9 cellular contexts compared by ENCODE assay signal in genomic region chr5:74864823-74865222, GRCh38. TPM values are rescaled to one million over a fixed set of nuclear protein-coding genes. Genes with fewer than 3 reads are reported as not detected.
A peak's percentile ranks its signal among the peaks of the same experiment; 100 is the strongest.
DNase-seq lines count a peak whose midpoint lies in the region; ATAC-seq and TF ChIP-seq lines count a peak whose summit lies in the region.
"Had no signal": no experiment of that assay in that cellular context is flagged by ENCODE, and none has a peak within 500 bp of the region (broad histone marks: within the 10 kb centered on the region; RNA-seq: fewer than 3 reads in every experiment).

No MANE protein-coding gene starts in this region.

- ATAC-seq in HG03439 (IDR thresholded peaks at IDR 0.05; ENCODE audit: unreplicated experiment) = no peak

- no peaks in the 10 kb centered on the region for H3K9me3 Mint-ChIP-seq in activated naive CD4-positive, alpha-beta T cell treated with anti-CD3 and anti-CD28 coated beads for 36 hours
- no peaks in the 10 kb centered on the region for H3K9me3 Mint-ChIP-seq in activated T-helper 1 cell treated with anti-CD3 and anti-CD28 coated beads, Interleukin-12 subunit alpha, Interleukin-12 subunit beta, Interleukin-2, Interleukin-4 antibody, amounts not matched to agents 30 ng/mL and 10 ng/mL and 1 ng/mL, durations not matched to agents 14 hours and 24 hours and 36 hours

- TF ChIP-seq CTCF in thyroid gland (IDR thresholded peaks at IDR 0.05) = no peak

- intact Hi-C loops in activated naive CD4-positive, alpha-beta T cell treated with anti-CD3 and anti-CD28 coated beads for 36 hours (cut with micrococcal nuclease) = loop anchor here (1.0 to 5.0 kb wide), 3 partner anchors 179 to 647 kb away; partner anchors contain the start of genes CERT1, GCNT4 and POLK
- intact Hi-C loops in activated T-helper 1 cell treated with anti-CD3 and anti-CD28 coated beads, Interleukin-12 subunit alpha, Interleukin-12 subunit beta, Interleukin-2, Interleukin-4 antibody, amounts not matched to agents 30 ng/mL and 10 ng/mL and 1 ng/mL, durations not matched to agents 14 hours and 24 hours and 36 hours (cut with micrococcal nuclease) = loop anchor here (5.0 kb wide), 3 partner anchors 52 to 187 kb away; partner anchors contain the start of genes GCNT4 and HEXB
- intact Hi-C loops in thyroid gland (cut with DNase I) = no loop called here

- H3K27ac Mint-ChIP-seq in activated naive CD4-positive, alpha-beta T cell treated with anti-CD3 and anti-CD28 coated beads for 36 hours = peak overlapping the region; percentile 83
- H3K27ac Mint-ChIP-seq in activated T-helper 1 cell treated with anti-CD3 and anti-CD28 coated beads, Interleukin-12 subunit alpha, Interleukin-12 subunit beta, Interleukin-2, Interleukin-4 antibody, amounts not matched to agents 30 ng/mL and 10 ng/mL and 1 ng/mL, durations not matched to agents 14 hours and 24 hours and 36 hours = peak overlapping the region; percentile 76

- no peak overlapping the region for H3K27ac ChIP-seq in thyroid gland

- H3K27me3 Mint-ChIP-seq in activated naive CD4-positive, alpha-beta T cell treated with anti-CD3 and anti-CD28 coated beads for 36 hours (ENCODE audit: low read depth) = no peaks in the 10 kb centered on the region
- H3K27me3 Mint-ChIP-seq in activated T-helper 1 cell treated with anti-CD3 and anti-CD28 coated beads, Interleukin-12 subunit alpha, Interleukin-12 subunit beta, Interleukin-2, Interleukin-4 antibody, amounts not matched to agents 30 ng/mL and 10 ng/mL and 1 ng/mL, durations not matched to agents 14 hours and 24 hours and 36 hours (ENCODE audit: insufficient read depth) = peaks cover 25% of the 10 kb centered on the region

- no peaks in the 10 kb centered on the region for H3K4me1 ChIP-seq in thyroid gland

- H3K36me3 ChIP-seq in thyroid gland = no peaks in the 10 kb centered on the region

- H3K4me3 ChIP-seq in thyroid gland (replicated peaks in 1 of 3) = peak overlapping the region in 2 of 3 donors; percentile 72 to 86

- no peaks in the 10 kb centered on the region for H3K27me3 ChIP-seq in thyroid gland

- 68 to 70% methylated on average over 8 of the region's 8 CpGs for WGBS in thyroid gland, 2 donors

- CTCF ChIA-PET in activated naive CD4-positive, alpha-beta T cell treated with anti-CD3 and anti-CD28 coated beads for 36 hours (lab: Charles Lee) = no interaction called here

- no peak for DNase-seq in activated naive CD4-positive, alpha-beta T cell treated with anti-CD3 and anti-CD28 coated beads for 36 hours
- DNase-seq in activated naive CD4-positive, alpha-beta T cell treated with Interleukin-2 at 50 U/mL for 16 hours = no peak
- no peak for DNase-seq in activated T-helper 1 cell treated with anti-CD3 and anti-CD28 coated beads, Interleukin-12 subunit alpha, Interleukin-12 subunit beta, Interleukin-2, Interleukin-4 antibody, amounts not matched to agents 30 ng/mL and 10 ng/mL and 1 ng/mL, durations not matched to agents 14 hours and 24 hours and 36 hours (ENCODE audit: low spot score)
- DNase-seq in inferior parietal cortex (ENCODE audit: extremely low spot score) (peak; percentile 57), thyroid gland (no peak), DMS79 treated with DMSO at 0.1 percent for 48 hours (lab: John Stamatoyannopoulos, UW) (no peak), NCI-H2196 (lab: John Stamatoyannopoulos, UW; ENCODE audit: unreplicated experiment) (no peak)
- DNase-seq: NK-92 treated with Interleukin-12 subunit alpha and Interleukin-12 subunit beta, amount 100 ng/mL, for 24 hours had no signal

- no peaks in the 10 kb centered on the region for H3K9me3 ChIP-seq in thyroid gland

- peak overlapping the region; percentile 85 for H3K4me3 Mint-ChIP-seq in activated naive CD4-positive, alpha-beta T cell treated with anti-CD3 and anti-CD28 coated beads for 36 hours
- peak overlapping the region; percentile 88 for H3K4me3 Mint-ChIP-seq in activated T-helper 1 cell treated with anti-CD3 and anti-CD28 coated beads, Interleukin-12 subunit alpha, Interleukin-12 subunit beta, Interleukin-2, Interleukin-4 antibody, amounts not matched to agents 30 ng/mL and 10 ng/mL and 1 ng/mL, durations not matched to agents 14 hours and 24 hours and 36 hours

- no peak for TF ChIP-seq POLR2A in thyroid gland (IDR thresholded peaks at IDR 0.05)

- H3K36me3 Mint-ChIP-seq in activated naive CD4-positive, alpha-beta T cell treated with anti-CD3 and anti-CD28 coated beads for 36 hours (ENCODE audit: low read depth) = no peaks in the 10 kb centered on the region
- no peaks in the 10 kb centered on the region for H3K36me3 Mint-ChIP-seq in activated T-helper 1 cell treated with anti-CD3 and anti-CD28 coated beads, Interleukin-12 subunit alpha, Interleukin-12 subunit beta, Interleukin-2, Interleukin-4 antibody, amounts not matched to agents 30 ng/mL and 10 ng/mL and 1 ng/mL, durations not matched to agents 14 hours and 24 hours and 36 hours (ENCODE audit: low read depth)

- H3K4me1 Mint-ChIP-seq in activated naive CD4-positive, alpha-beta T cell treated with anti-CD3 and anti-CD28 coated beads for 36 hours (ENCODE audit: low read depth) = peaks cover 28% of the 10 kb centered on the region
- peaks cover 11% of the 10 kb centered on the region for H3K4me1 Mint-ChIP-seq in activated T-helper 1 cell treated with anti-CD3 and anti-CD28 coated beads, Interleukin-12 subunit alpha, Interleukin-12 subunit beta, Interleukin-2, Interleukin-4 antibody, amounts not matched to agents 30 ng/mL and 10 ng/mL and 1 ng/mL, durations not matched to agents 14 hours and 24 hours and 36 hours (ENCODE audit: low read depth)

RNA-seq across cellular contexts. Expression of gene FAM169A, which starts 1.4 kb away (rescaled TPM):
- 10 to 100 TPM in 1 of 2 experiments, 1 to 10 TPM in 1; 9.3 to 10.7 TPM for total RNA-seq in activated naive CD4-positive, alpha-beta T cell treated with anti-CD3 and anti-CD28 coated beads for 36 hours
- 3.2 and 3.5 TPM in 2 replicates for total RNA-seq in activated T-helper 1 cell treated with anti-CD3 and anti-CD28 coated beads, Interleukin-12 subunit alpha, Interleukin-12 subunit beta, Interleukin-2, Interleukin-4 antibody, amounts not matched to agents 30 ng/mL and 10 ng/mL and 1 ng/mL, durations not matched to agents 14 hours and 24 hours and 36 hours
- total RNA-seq in thyroid gland = 10 to 100 TPM; 12.9 to 45.0 (median 27.5) TPM
